ENCODE assay signal across 19 cellular contexts in genomic region chr10:31678139-31678536, GRCh38.
A peak's percentile ranks its signal among the peaks of the same experiment; 100 is the strongest.
DNase-seq lines count a peak whose midpoint lies in the region; ATAC-seq and TF ChIP-seq lines count a peak whose summit lies in the region.
"Had no signal": no experiment of that assay in that cellular context is flagged by ENCODE, and none has a peak within 500 bp of the region (broad histone marks: within the 10 kb centered on the region; RNA-seq: fewer than 3 reads in every experiment).

No MANE protein-coding gene starts in this region.

- H2AFZ ChIP-seq in neural progenitor cell (replicated peaks): peak overlapping the region; percentile 91
- H2AFZ ChIP-seq in Karpas-422 (ENCODE audit: low read length): no peak overlapping the region

- H3K36me3 ChIP-seq in heart right ventricle: no peaks in the 10 kb centered on the region
- H3K36me3 ChIP-seq in neural progenitor cell: no peaks in the 10 kb centered on the region
- no peaks in the 10 kb centered on the region for H3K36me3 ChIP-seq in Karpas-422 (ENCODE audit: insufficient read depth, low read length)
- H3K36me3 ChIP-seq: pancreas, thoracic aorta had no signal

- H3K4me3 ChIP-seq in heart right ventricle (no peak overlapping the region), neural progenitor cell (peak overlapping the region; percentile 10), Karpas-422 (ENCODE audit: low read length) (no peak overlapping the region)
- H3K4me3 ChIP-seq: pancreas, thoracic aorta had no signal

- H3K27ac Mint-ChIP-seq in neural progenitor cell: peak overlapping the region; percentile 100
- H3K27ac Mint-ChIP-seq: activated CD8-positive, alpha-beta memory T cell treated with anti-CD3 and anti-CD28 coated beads, Interleukin-2, amount 10 ng/mL, durations not matched to agents 7 days and 5 days; activated naive CD4-positive, alpha-beta T cell treated with anti-CD3 and anti-CD28 coated beads for 36 hours; CD4-positive, alpha-beta T cell had no signal

- H3K79me2 ChIP-seq in neural progenitor cell (ENCODE audit: low read depth) (no peaks in the 10 kb centered on the region), Karpas-422 (ENCODE audit: low read length) (no peaks in the 10 kb centered on the region)

- no peaks in the 10 kb centered on the region for H3K27me3 ChIP-seq in heart right ventricle
- H3K27me3 ChIP-seq in neural progenitor cell: no peaks in the 10 kb centered on the region
- H3K27me3 ChIP-seq in Karpas-422 (ENCODE audit: low read length): no peaks in the 10 kb centered on the region
- H3K27me3 ChIP-seq: pancreas had no signal

- H3K4me2 ChIP-seq in neural progenitor cell (peak overlapping the region; percentile 59), Karpas-422 (ENCODE audit: low read depth, low read length, poor library complexity, severe bottlenecking) (no peak overlapping the region)

- 44 to 54% methylated on average over 12 of the region's 12 CpGs for WGBS in heart right ventricle, 2 donors

- H3K9ac ChIP-seq in neural progenitor cell: no peak overlapping the region
- H3K9ac ChIP-seq in Karpas-422 (ENCODE audit: low read length): no peak overlapping the region

- no peak for TF ChIP-seq CTCF in heart right ventricle (IDR thresholded peaks at IDR 0.05)
- TF ChIP-seq CTCF in neural progenitor cell (IDR thresholded peaks at IDR 0.05): no peak

- H3K4me3 Mint-ChIP-seq in neural progenitor cell: peak overlapping the region; percentile 85
- H3K4me3 Mint-ChIP-seq: activated CD8-positive, alpha-beta memory T cell treated with anti-CD3 and anti-CD28 coated beads, Interleukin-2, amount 10 ng/mL, durations not matched to agents 7 days and 5 days; activated naive CD4-positive, alpha-beta T cell treated with anti-CD3 and anti-CD28 coated beads for 36 hours; CD4-positive, alpha-beta T cell had no signal

- H3K27me3 Mint-ChIP-seq in neural progenitor cell (ENCODE audit: insufficient read depth, low read depth): peaks cover 20% of the 10 kb centered on the region
- H3K27me3 Mint-ChIP-seq: CD4-positive, alpha-beta T cell had no signal

- peaks cover 56% of the 10 kb centered on the region for H3K9me3 Mint-ChIP-seq in neural progenitor cell

- intact Hi-C loops in Right ventricle myocardium superior (cut with DNase I): no loop called here
- intact Hi-C loops in cardiac septum (cut with DNase I): no loop called here
- intact Hi-C loops in heart right ventricle (cut with DNase I): no loop called here

- peaks cover 0 to 18% (median 9%) of the 10 kb centered on the region in 9 donors for H3K4me1 ChIP-seq in heart right ventricle
- H3K4me1 ChIP-seq in neural progenitor cell: peaks cover 9% of the 10 kb centered on the region
- H3K4me1 ChIP-seq in Karpas-422 (ENCODE audit: low read length): no peaks in the 10 kb centered on the region
- H3K4me1 ChIP-seq: pancreas had no signal

- peak overlapping the region in 4 of 10 donors; percentile 11 to 53 (median 28) for H3K27ac ChIP-seq in heart right ventricle
- no peak overlapping the region for H3K27ac ChIP-seq in neural progenitor cell
- H3K27ac ChIP-seq in Karpas-422 (ENCODE audit: low read length): no peak overlapping the region
- H3K27ac ChIP-seq: pancreas, thoracic aorta had no signal

- no peaks in the 10 kb centered on the region for H3K9me2 ChIP-seq in Karpas-422 (replicated peaks; ENCODE audit: insufficient read depth, low read length)

- H3K9me3 ChIP-seq in heart right ventricle (peaks cover 0 to 44% (median 23%) of the 10 kb centered on the region in 11 donors), neural progenitor cell (ENCODE audit: low read depth) (peaks cover 12% of the 10 kb centered on the region), Karpas-422 (ENCODE audit: low read length) (peaks cover 3% of the 10 kb centered on the region; the same call in 1 of the 2 replicates)
- H3K9me3 ChIP-seq: pancreas had no signal

- H3K4me1 Mint-ChIP-seq in neural progenitor cell: peaks cover 37% of the 10 kb centered on the region
- H3K4me1 Mint-ChIP-seq: activated CD8-positive, alpha-beta memory T cell treated with anti-CD3 and anti-CD28 coated beads, Interleukin-2, amount 10 ng/mL, durations not matched to agents 7 days and 5 days had no signal

- DNase-seq in Right ventricle myocardium superior (peak; percentile 61), cardiac septum (ENCODE audit: low spot score) (no peak), heart right ventricle (peak in 1 of 2 donors; percentile 45), neural progenitor cell (ENCODE audit: low spot score) (no peak), UCSD-AML1 (lab: John Stamatoyannopoulos, UW; ENCODE audit: unreplicated experiment) (no peak), Karpas-422 (no peak), HT-29 (ENCODE audit: low spot score) (no peak)
- DNase-seq: activated CD8-positive, alpha-beta memory T cell treated with anti-CD3 and anti-CD28 coated beads, Interleukin-2, amount 10 ng/mL, durations not matched to agents 7 days and 5 days; activated naive CD4-positive, alpha-beta T cell treated with anti-CD3 and anti-CD28 coated beads for 36 hours; CD4-positive, alpha-beta T cell; effector CD4-positive, alpha-beta T cell; HCEC 1CT; KBM-7; mesenchymal stem cell; NCI-H1417 treated with DMSO at 0.1 percent for 48 hours; NCI-H526 treated with DMSO at 0.1 percent for 48 hours; pancreas had no signal

- H4K20me1 ChIP-seq in neural progenitor cell (ENCODE audit: low read depth) (no peaks in the 10 kb centered on the region), Karpas-422 (ENCODE audit: insufficient read depth, low read depth, low read length) (no peaks in the 10 kb centered on the region)

- H3K36me3 Mint-ChIP-seq in neural progenitor cell: no peaks in the 10 kb centered on the region
- H3K36me3 Mint-ChIP-seq: activated CD8-positive, alpha-beta memory T cell treated with anti-CD3 and anti-CD28 coated beads, Interleukin-2, amount 10 ng/mL, durations not matched to agents 7 days and 5 days had no signal

- H3F3A ChIP-seq in neural progenitor cell (ENCODE audit: low read depth): peaks cover 15% of the 10 kb centered on the region

- ATAC-seq in Right ventricle myocardium superior (ENCODE audit: poor library complexity) (peak; percentile 86), heart right ventricle (peak in 6 of 8 donors; percentile 67 to 86 (median 80)), HG03565 (IDR thresholded peaks at IDR 0.05; ENCODE audit: unreplicated experiment) (no peak)
- ATAC-seq: activated CD8-positive, alpha-beta memory T cell treated with anti-CD3 and anti-CD28 coated beads, Interleukin-2, amount 10 ng/mL, durations not matched to agents 7 days and 5 days had no signal
